Comparison of ENCODE assay signal across 8 cellular contexts in genomic region chr20:53916173-53916512, GRCh38.
DNase-seq lines count a peak whose midpoint lies in the region; ATAC-seq, FAIRE-seq and TF ChIP-seq lines count a peak whose summit lies in the region.

No MANE protein-coding gene starts in this region.

- H3K27ac ChIP-seq in HUES48 (ENCODE audit: low read depth, low read length): no peak overlapping the region
- H3K27ac ChIP-seq in kidney (ENCODE audit: low read depth in 2 of 2, low read length in 2 of 2): peak overlapping the region; percentile 89
- no peak overlapping the region for H3K27ac ChIP-seq in WERI-Rb-1

- H3K4me3 Mint-ChIP-seq in activated T-helper 1 cell treated with anti-CD3 and anti-CD28 coated beads, Interleukin-12 subunit alpha, Interleukin-12 subunit beta, Interleukin-2, Interleukin-4 antibody, amounts not matched to agents 30 ng/mL and 10 ng/mL and 1 ng/mL, durations not matched to agents 14 hours and 24 hours and 36 hours: peak overlapping the region; percentile 89
- H3K4me3 Mint-ChIP-seq in stimulated activated memory B cell treated with anti-CD40 and anti-IgM and Interleukin-4, amounts not matched to agents 10 μg/mL and 1 μg/mL and 100 μg/mL, for 72 hours: peak overlapping the region; percentile 89

- no peak for DNase-seq in activated T-helper 1 cell treated with anti-CD3 and anti-CD28 coated beads, Interleukin-12 subunit alpha, Interleukin-12 subunit beta, Interleukin-2, Interleukin-4 antibody, amounts not matched to agents 30 ng/mL and 10 ng/mL and 1 ng/mL, durations not matched to agents 14 hours and 24 hours and 36 hours (ENCODE audit: low spot score)
- DNase-seq in kidney (no peak), WERI-Rb-1 (no peak), NCI-H2196 treated with DMSO at 0.1 percent for 48 hours (lab: John Stamatoyannopoulos, UW; ENCODE audit: unreplicated experiment) (no peak), H4 (ENCODE audit: low spot score) (no peak)

- H3K36me3 Mint-ChIP-seq in activated T-helper 1 cell treated with anti-CD3 and anti-CD28 coated beads, Interleukin-12 subunit alpha, Interleukin-12 subunit beta, Interleukin-2, Interleukin-4 antibody, amounts not matched to agents 30 ng/mL and 10 ng/mL and 1 ng/mL, durations not matched to agents 14 hours and 24 hours and 36 hours (ENCODE audit: low read depth): no peaks in the 10 kb centered on the region
- peaks cover 6% of the 10 kb centered on the region for H3K36me3 Mint-ChIP-seq in stimulated activated memory B cell treated with anti-CD40 and anti-IgM and Interleukin-4, amounts not matched to agents 10 μg/mL and 1 μg/mL and 100 μg/mL, for 72 hours

- TF ChIP-seq CTCF in kidney (IDR thresholded peaks at IDR 0.05; ENCODE audit: borderline replicate concordance, extremely low read depth, insufficient read depth): no peak
- no peak for TF ChIP-seq CTCF in WERI-Rb-1 (IDR thresholded peaks at IDR 0.05; ENCODE audit: low read depth, low read length)

- no peaks in the 10 kb centered on the region for H3K9me3 Mint-ChIP-seq in activated T-helper 1 cell treated with anti-CD3 and anti-CD28 coated beads, Interleukin-12 subunit alpha, Interleukin-12 subunit beta, Interleukin-2, Interleukin-4 antibody, amounts not matched to agents 30 ng/mL and 10 ng/mL and 1 ng/mL, durations not matched to agents 14 hours and 24 hours and 36 hours
- H3K9me3 Mint-ChIP-seq in stimulated activated memory B cell treated with anti-CD40 and anti-IgM and Interleukin-4, amounts not matched to agents 10 μg/mL and 1 μg/mL and 100 μg/mL, for 72 hours: peaks cover 3% of the 10 kb centered on the region

- no peaks in the 10 kb centered on the region for H3K27me3 Mint-ChIP-seq in activated T-helper 1 cell treated with anti-CD3 and anti-CD28 coated beads, Interleukin-12 subunit alpha, Interleukin-12 subunit beta, Interleukin-2, Interleukin-4 antibody, amounts not matched to agents 30 ng/mL and 10 ng/mL and 1 ng/mL, durations not matched to agents 14 hours and 24 hours and 36 hours (ENCODE audit: insufficient read depth)
- H3K27me3 Mint-ChIP-seq in stimulated activated memory B cell treated with anti-CD40 and anti-IgM and Interleukin-4, amounts not matched to agents 10 μg/mL and 1 μg/mL and 100 μg/mL, for 72 hours: no peaks in the 10 kb centered on the region

- no peak for FAIRE-seq in kidney (lab: Jason Lieb, UNC)

- H3K27me3 ChIP-seq in HUES48 (ENCODE audit: control insufficient read depth, insufficient read depth, low read length): no peaks in the 10 kb centered on the region
- no peaks in the 10 kb centered on the region for H3K27me3 ChIP-seq in WERI-Rb-1 (ENCODE audit: insufficient read depth, low read depth, severe bottlenecking)

- peak; percentile 24 for ATAC-seq in stimulated activated memory B cell treated with anti-CD40 and anti-IgM and Interleukin-4, amounts not matched to agents 10 μg/mL and 1 μg/mL and 100 μg/mL, for 72 hours
- no peak for ATAC-seq in HG03097 (IDR thresholded peaks at IDR 0.05; ENCODE audit: low FRiP score, unreplicated experiment)

- H3K4me1 Mint-ChIP-seq in activated T-helper 1 cell treated with anti-CD3 and anti-CD28 coated beads, Interleukin-12 subunit alpha, Interleukin-12 subunit beta, Interleukin-2, Interleukin-4 antibody, amounts not matched to agents 30 ng/mL and 10 ng/mL and 1 ng/mL, durations not matched to agents 14 hours and 24 hours and 36 hours (ENCODE audit: low read depth): peaks cover 42% of the 10 kb centered on the region
- peaks cover 69% of the 10 kb centered on the region for H3K4me1 Mint-ChIP-seq in stimulated activated memory B cell treated with anti-CD40 and anti-IgM and Interleukin-4, amounts not matched to agents 10 μg/mL and 1 μg/mL and 100 μg/mL, for 72 hours

- peak overlapping the region; percentile 66; the same call in 1 of the 2 replicates for H3K4me3 ChIP-seq in HUES48 (ENCODE audit: low read depth, low read length)
- H3K4me3 ChIP-seq in kidney (ENCODE audit: low read length in 2 of 2): peak overlapping the region; percentile 55 to 88
- no peak overlapping the region for H3K4me3 ChIP-seq in WERI-Rb-1 (ENCODE audit: low read depth, low read length)

- H3K4me1 ChIP-seq in HUES48 (ENCODE audit: control insufficient read depth, insufficient read depth, low read length): peaks cover 45% of the 10 kb centered on the region
- peaks cover 10 to 13% of the 10 kb centered on the region in 2 donors for H3K4me1 ChIP-seq in kidney (ENCODE audit: control insufficient read depth in 1 of 2, insufficient read depth in 1 of 2, low read depth in 1 of 2, low read length in 2 of 2)

- intact Hi-C loops in activated T-helper 1 cell treated with anti-CD3 and anti-CD28 coated beads, Interleukin-12 subunit alpha, Interleukin-12 subunit beta, Interleukin-2, Interleukin-4 antibody, amounts not matched to agents 30 ng/mL and 10 ng/mL and 1 ng/mL, durations not matched to agents 14 hours and 24 hours and 36 hours (cut with micrococcal nuclease): loop anchor here (5.0 to 10.0 kb wide), 2 partner anchors 274 to 941 kb away; partner anchors contain the start of gene TSHZ2
- intact Hi-C loops in kidney (cut with DNase I): no loop called here

- H3K9me3 ChIP-seq in HUES48 (ENCODE audit: control insufficient read depth, insufficient read depth, low read length) (no peaks in the 10 kb centered on the region), kidney (ENCODE audit: control insufficient read depth in 1 of 2, low read length in 2 of 2) (no peaks in the 10 kb centered on the region), WERI-Rb-1 (ENCODE audit: severe bottlenecking) (no peaks in the 10 kb centered on the region)

- no peak overlapping the region; the same call in 1 of the 2 replicates for H3K9ac ChIP-seq in HUES48 (ENCODE audit: low read depth, low read length)
- H3K9ac ChIP-seq in kidney (ENCODE audit: low read length in 2 of 2): peak overlapping the region; percentile 30 to 74

- peak overlapping the region; percentile 93 for H3K27ac Mint-ChIP-seq in activated T-helper 1 cell treated with anti-CD3 and anti-CD28 coated beads, Interleukin-12 subunit alpha, Interleukin-12 subunit beta, Interleukin-2, Interleukin-4 antibody, amounts not matched to agents 30 ng/mL and 10 ng/mL and 1 ng/mL, durations not matched to agents 14 hours and 24 hours and 36 hours
- H3K27ac Mint-ChIP-seq in stimulated activated memory B cell treated with anti-CD40 and anti-IgM and Interleukin-4, amounts not matched to agents 10 μg/mL and 1 μg/mL and 100 μg/mL, for 72 hours: peak overlapping the region; percentile 91

- H3K36me3 ChIP-seq in HUES48 (ENCODE audit: control insufficient read depth, insufficient read depth, low read length) (no peaks in the 10 kb centered on the region), kidney (ENCODE audit: control insufficient read depth in 1 of 2, insufficient read depth in 2 of 2, low read length in 2 of 2) (no peaks in the 10 kb centered on the region), WERI-Rb-1 (no peaks in the 10 kb centered on the region)

Comparison
In these comparisons a context has a peak if more than half of its experiments do, and no peak if none do; other contexts are left out.
1. H3K27ac ChIP-seq: peak in kidney (2 of 2); none in HUES48 (single experiment) and WERI-Rb-1 (single experiment).